24 cellular contexts compared by ENCODE assay signal in genomic region chr3:138377804-138378203, GRCh38. TPM values are rescaled to one million over a fixed set of nuclear protein-coding genes. Genes with fewer than 3 reads are reported as not detected.
"Had no signal": no experiment of that assay in that cellular context is flagged by ENCODE, and none has a peak within 500 bp of the region (broad histone marks: within the 10 kb centered on the region; RNA-seq: fewer than 3 reads in every experiment).

No MANE protein-coding gene starts in this region.

- H3K36me3 ChIP-seq: colonic mucosa, esophagus squamous epithelium, upper lobe of left lung had no signal

- H3K9me3 Mint-ChIP-seq: activated naive CD4-positive, alpha-beta T cell treated with anti-CD3 and anti-CD28 coated beads, Interleukin-2, amount 50 U/mL, for 72 hours; activated T-cell treated with anti-CD3 and anti-CD28 coated beads, Interleukin-2, amount 50 U/mL, for 24 hours; activated T-helper 17 cell treated with anti-CD3 and anti-CD28 coated beads, Interleukin-2, amount 50 U/mL, for 72 hours; brain; central memory CD8-positive, alpha-beta T cell; endodermal cell; natural killer cell; stimulated activated naive CD8-positive, alpha-beta T cell treated with anti-CD3 and anti-CD28 coated beads, Interleukin-15, amount 100 ng/mL, for 72 hours; T-helper 1 cell treated with Interleukin-12 subunit alpha and Interleukin-12 subunit beta and Interleukin-4 antibody, amounts not matched to agents 30 μg/mL and 1 μg/mL, for 36 hours; WTC11 had no signal

- H3K9me3 ChIP-seq: colonic mucosa, esophagus squamous epithelium, gastroesophageal sphincter, upper lobe of left lung had no signal

- H3K27me3 ChIP-seq: colonic mucosa, esophagus squamous epithelium, gastroesophageal sphincter, upper lobe of left lung had no signal

- ATAC-seq: activated naive CD4-positive, alpha-beta T cell treated with anti-CD3 and anti-CD28 coated beads, Interleukin-2, amount 50 U/mL, for 72 hours; activated T-helper 17 cell treated with anti-CD3 and anti-CD28 coated beads, Interleukin-2, amount 50 U/mL, for 72 hours; gastroesophageal sphincter; natural killer cell; stimulated activated naive CD8-positive, alpha-beta T cell treated with anti-CD3 and anti-CD28 coated beads, Interleukin-15, amount 100 ng/mL, for 72 hours; WTC11 had no signal

- H3K36me3 Mint-ChIP-seq: activated naive CD4-positive, alpha-beta T cell treated with anti-CD3 and anti-CD28 coated beads, Interleukin-2, amount 50 U/mL, for 72 hours; natural killer cell had no signal

- H3K27ac Mint-ChIP-seq: activated T-cell treated with anti-CD3 and anti-CD28 coated beads, Interleukin-2, amount 50 U/mL, for 24 hours; activated T-helper 17 cell treated with anti-CD3 and anti-CD28 coated beads, Interleukin-2, amount 50 U/mL, for 72 hours; brain; endodermal cell; natural killer cell; progenitor cell of endocrine pancreas; stimulated activated naive CD8-positive, alpha-beta T cell treated with anti-CD3 and anti-CD28 coated beads, Interleukin-15, amount 100 ng/mL, for 72 hours; T-helper 1 cell treated with Interleukin-12 subunit alpha and Interleukin-12 subunit beta and Interleukin-4 antibody, amounts not matched to agents 30 μg/mL and 1 μg/mL, for 36 hours; WTC11 had no signal

- DNase-seq: activated CD8-positive, alpha-beta memory T cell treated with anti-CD3 and anti-CD28 coated beads for 24 hours; activated CD8-positive, alpha-beta memory T cell treated with anti-CD3 and anti-CD28 coated beads, Interleukin-2, amount 50 U/mL, for 4 hours; activated T-cell treated with anti-CD3 and anti-CD28 coated beads, Interleukin-2, amount 50 U/mL, for 24 hours; aorta; colonic mucosa; endodermal cell; esophagus squamous epithelium; midbrain; natural killer cell; stimulated activated CD4-positive, alpha-beta T cell treated with anti-CD3 and anti-CD28 coated beads, Interleukin-1b, Interleukin-23, amount 100 ng/mL, for 48 hours; stimulated activated naive CD8-positive, alpha-beta T cell treated with anti-CD3 and anti-CD28 coated beads, Interleukin-15, amount 100 ng/mL, for 72 hours; T1000; upper lobe of left lung had no signal

- H3K4me1 Mint-ChIP-seq: activated T-helper 17 cell treated with anti-CD3 and anti-CD28 coated beads, Interleukin-2, amount 50 U/mL, for 72 hours; central memory CD8-positive, alpha-beta T cell; endodermal cell; natural killer cell; stimulated activated naive CD8-positive, alpha-beta T cell treated with anti-CD3 and anti-CD28 coated beads, Interleukin-15, amount 100 ng/mL, for 72 hours had no signal

- H3K4me1 ChIP-seq: colonic mucosa had no signal

- H3K4me3 ChIP-seq: colonic mucosa, esophagus squamous epithelium, gastroesophageal sphincter, skin epidermis, upper lobe of left lung had no signal

- H3K4me3 Mint-ChIP-seq: activated T-cell treated with anti-CD3 and anti-CD28 coated beads, Interleukin-2, amount 50 U/mL, for 24 hours; activated T-helper 17 cell treated with anti-CD3 and anti-CD28 coated beads, Interleukin-2, amount 50 U/mL, for 72 hours; brain; central memory CD8-positive, alpha-beta T cell; endodermal cell; natural killer cell; stimulated activated naive CD8-positive, alpha-beta T cell treated with anti-CD3 and anti-CD28 coated beads, Interleukin-15, amount 100 ng/mL, for 72 hours; T-helper 1 cell treated with Interleukin-12 subunit alpha and Interleukin-12 subunit beta and Interleukin-4 antibody, amounts not matched to agents 30 μg/mL and 1 μg/mL, for 36 hours; WTC11 had no signal

- H3K27ac ChIP-seq: colonic mucosa, esophagus squamous epithelium, skin epidermis, upper lobe of left lung had no signal

- H3K27me3 Mint-ChIP-seq: brain; central memory CD8-positive, alpha-beta T cell; progenitor cell of endocrine pancreas; stimulated activated naive CD8-positive, alpha-beta T cell treated with anti-CD3 and anti-CD28 coated beads, Interleukin-15, amount 100 ng/mL, for 72 hours had no signal

RNA-seq across cellular contexts. Expression of gene NME9, which starts 48.2 kb away (rescaled TPM):
- total RNA-seq: colonic mucosa, natural killer cell, osteoblast, WTC11 had no signal

RNA-seq across cellular contexts. Expression of gene ESYT3, which starts 56.6 kb away (rescaled TPM):
- total RNA-seq: lung microvascular endothelial cell, natural killer cell had no signal
